8 cellular contexts compared by ENCODE assay signal in genomic region chr19:10086032-10086903, GRCh38. TPM values are rescaled to one million over a fixed set of nuclear protein-coding genes. Genes with fewer than 3 reads are reported as not detected.
DNase-seq lines count a peak whose midpoint lies in the region; ATAC-seq, FAIRE-seq and TF ChIP-seq lines count a peak whose summit lies in the region.

Gene SHFL (plus strand): TSS chr19:10086317. CDS start chr19:10086428, 111 bp downstream.

- H3K9me3 Mint-ChIP-seq in Caco-2 (ENCODE audit: unreplicated experiment), result no peaks in the 10 kb centered on the region

- TF ChIP-seq POLR2A in breast epithelium (IDR thresholded peaks at IDR 0.05), result peak; percentile 33

- H3K4me3 Mint-ChIP-seq in Caco-2 (ENCODE audit: unreplicated experiment), result peak within 1 kb of the TSS; percentile 89

- DNase-seq in Caco-2, result peak in 1 of 2 experiments; percentile 63
- peak; percentile 75 for DNase-seq in KBM-7
- DNase-seq in breast epithelium (ENCODE audit: low spot score in 2 of 2), result peak; percentile 65
- DNase-seq in iPS-NIHi7 (ENCODE audit: extremely low spot score), result peak; percentile 87
- DNase-seq in small intestine, result peak; percentile 88
- no peak for DNase-seq in DMS114 treated with DMSO at 0.1 percent for 48 hours (lab: John Stamatoyannopoulos, UW; ENCODE audit: unreplicated experiment)

- BruUV-seq in Caco-2 (replicated peaks; lab: Mats Ljungman, UMichigan), result no TSS peak

- H3K4me1 ChIP-seq in Caco-2 (no peaks in the 10 kb centered on the region), breast epithelium (no peaks in the 10 kb centered on the region), small intestine (ENCODE audit: control insufficient read depth in 2 of 2, insufficient read depth in 1 of 2, low read depth in 1 of 2, low read length in 1 of 2) (peaks cover 0 to 6% of the 10 kb centered on the region in 2 donors)

- no peaks in the 10 kb centered on the region for H3K27me3 Mint-ChIP-seq in Caco-2 (ENCODE audit: insufficient read depth, unreplicated experiment)

- 1% methylated on average over 74 to 85 of the region's 85 CpGs for WGBS in small intestine, 3 donors

- POLR2A ChIA-PET in Caco-2 (lab: Charles Lee), result no interaction called here

- FAIRE-seq in small intestine (lab: Jason Lieb, UNC), result no peak

- H3K27me3 ChIP-seq in Caco-2 (replicated peaks; ENCODE audit: control insufficient read depth, insufficient read depth, low read length), result no peaks in the 10 kb centered on the region
- no peaks in the 10 kb centered on the region for H3K27me3 ChIP-seq in breast epithelium
- H3K27me3 ChIP-seq in small intestine (ENCODE audit: control insufficient read depth in 2 of 2, insufficient read depth in 2 of 2, low read length in 2 of 2), result no peaks in the 10 kb centered on the region

- no peaks in the 10 kb centered on the region for H3K36me3 ChIP-seq in Caco-2 (ENCODE audit: control insufficient read depth, insufficient read depth, low read length)
- no peaks in the 10 kb centered on the region for H3K36me3 ChIP-seq in breast epithelium
- peaks cover 0 to 3% of the 10 kb centered on the region in 2 donors for H3K36me3 ChIP-seq in small intestine (ENCODE audit: control insufficient read depth in 2 of 2, insufficient read depth in 2 of 2, low read length in 2 of 2)

- in situ Hi-C loops in KBM-7 (cut with MboI; ENCODE audit: low pct_unique_long_range_greater_than_20kb, low sequenced_read_pairs), result no loop called here

- H3K27ac ChIP-seq in VCaP (peak within 1 kb of the TSS; percentile 65; the same call in 1 of the 2 replicates), breast epithelium (peak within 1 kb of the TSS; percentile 90 to 91), small intestine (ENCODE audit: low read depth in 1 of 2, low read length in 1 of 2) (peak within 1 kb of the TSS; percentile 92 to 94)

- no peaks in the 10 kb centered on the region for H3K36me3 Mint-ChIP-seq in Caco-2 (ENCODE audit: insufficient read depth, unreplicated experiment)

- peak within 1 kb of the TSS; percentile 72 for H3K4me3 ChIP-seq in Caco-2 (ENCODE audit: low read depth, low read length)
- H3K4me3 ChIP-seq in breast epithelium, result peak within 1 kb of the TSS; percentile 93 to 98 (median 96)
- peak within 1 kb of the TSS; percentile 89 to 94 for H3K4me3 ChIP-seq in small intestine (ENCODE audit: low read depth in 1 of 2, low read length in 2 of 2)

- ATAC-seq in GM21447 (IDR thresholded peaks at IDR 0.05; ENCODE audit: unreplicated experiment), result peak; percentile 80

- intact Hi-C loops in Caco-2 (cut with micrococcal nuclease; ENCODE audit: unreplicated experiment), result no loop called here
- intact Hi-C loops in breast epithelium (cut with DNase I; ENCODE audit: low total_unique reads), result no loop called here

- no peaks in the 10 kb centered on the region for H3K4me1 Mint-ChIP-seq in Caco-2 (ENCODE audit: low read depth, unreplicated experiment)

- TF ChIP-seq CTCF in Caco-2 (IDR thresholded peaks at IDR 0.05; ENCODE audit: insufficient read depth in 1 of 2, low read depth in 1 of 2, low read length in 1 of 2, severe bottlenecking in 1 of 2, unreplicated experiment in 1 of 2) (no peak), VCaP (conservative IDR thresholded peaks at IDR 0.05) (no peak), breast epithelium (IDR thresholded peaks at IDR 0.05) (no peak)

- no peak within 1 kb of the TSS for H3K27ac Mint-ChIP-seq in Caco-2 (ENCODE audit: unreplicated experiment)

- H3K9me3 ChIP-seq in Caco-2, result no peaks in the 10 kb centered on the region
- no peaks in the 10 kb centered on the region for H3K9me3 ChIP-seq in breast epithelium
- no peaks in the 10 kb centered on the region for H3K9me3 ChIP-seq in small intestine (ENCODE audit: control insufficient read depth, low read depth)

- CTCF ChIA-PET in Caco-2 (lab: Charles Lee), result no interaction called here

RNA-seq across cellular contexts. Expression of gene SHFL, which starts in this region (rescaled TPM):
- total RNA-seq in Caco-2 (2022) (3.6 and 6.2 TPM in 2 replicates), breast epithelium (10 to 100 TPM; 26.4 to 47.6 (median 34.1) TPM)
- 10 to 100 TPM; 32.5 to 60.8 (median 40.5) TPM for polyA plus RNA-seq in small intestine
